Comparison of ENCODE assay signal across 1 cellular context in the genomic region with DNA sequence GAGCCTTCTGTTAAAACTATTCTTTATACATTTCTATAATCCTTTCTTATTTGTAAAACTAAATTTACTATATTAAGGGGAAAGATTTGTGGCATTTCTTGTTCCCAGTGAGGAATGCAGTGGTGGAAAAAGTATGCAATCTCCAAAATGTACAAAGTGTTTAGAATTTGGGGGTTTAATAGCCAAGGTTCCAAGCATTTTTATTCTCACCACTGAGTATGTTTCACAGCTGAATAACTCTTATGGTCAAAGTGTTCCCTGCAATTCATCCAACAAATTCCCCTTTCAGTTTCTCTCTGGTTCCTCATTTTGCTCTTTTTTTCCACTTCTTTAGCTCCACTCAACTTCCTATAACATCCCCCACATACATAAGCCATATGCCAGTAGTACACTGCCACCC.
TF ChIP-seq lines count a peak whose summit lies in the region.

No MANE protein-coding gene starts in this region.

TF ChIP-seq in WTC11, 78 proteins besides CTCF, POLR2A, EP300 and RAD21 (continued from another document):
- no peak for TF ChIP-seq PREB (CRISPR knock-in tag; IDR thresholded peaks at IDR 0.05; ENCODE audit: borderline replicate concordance)
- TF ChIP-seq, protein P1, sequence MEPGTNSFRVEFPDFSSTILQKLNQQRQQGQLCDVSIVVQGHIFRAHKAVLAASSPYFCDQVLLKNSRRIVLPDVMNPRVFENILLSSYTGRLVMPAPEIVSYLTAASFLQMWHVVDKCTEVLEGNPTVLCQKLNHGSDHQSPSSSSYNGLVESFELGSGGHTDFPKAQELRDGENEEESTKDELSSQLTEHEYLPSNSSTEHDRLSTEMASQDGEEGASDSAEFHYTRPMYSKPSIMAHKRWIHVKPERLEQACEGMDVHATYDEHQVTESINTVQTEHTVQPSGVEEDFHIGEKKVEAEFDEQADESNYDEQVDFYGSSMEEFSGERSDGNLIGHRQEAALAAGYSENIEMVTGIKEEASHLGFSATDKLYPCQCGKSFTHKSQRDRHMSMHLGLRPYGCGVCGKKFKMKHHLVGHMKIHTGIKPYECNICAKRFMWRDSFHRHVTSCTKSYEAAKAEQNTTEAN (CRISPR knock-in tag; IDR thresholded peaks at IDR 0.05) = no peak
TF ChIP-seq in WTC11: peak in this region for 0.
